In genomic region chr2:96536445-96537065, GRCh38 we compare ENCODE assay signal across 8 cellular contexts. TPM values are rescaled to one million over a fixed set of nuclear protein-coding genes. Genes with fewer than 3 reads are reported as not detected.
DNase-seq lines count a peak whose midpoint lies in the region; ATAC-seq and TF ChIP-seq lines count a peak whose summit lies in the region.

ARID5A (plus strand) TSS chr2:96536752; CDS start chr2:96536827, 75 bp downstream.

- POLR2A ChIA-PET in AG04450 (lab: Yijun Ruan, JAX) = no interaction called here

- intact Hi-C loops in mammary epithelial cell (cut with micrococcal nuclease) (loop anchor here (10.0 kb wide), 1 partner anchor 392 kb away; the partner anchor contains the start of gene DUSP2), spleen (cut with DNase I; ENCODE audit: low total_unique reads) (no loop called here)

- H3K4me3 ChIP-seq in AG04450 (ENCODE audit: low read depth, low read length) (peak within 1 kb of the TSS; percentile 74), WI38 (ENCODE audit: low read depth, low read length) (peak within 1 kb of the TSS; percentile 76), mammary epithelial cell (replicated peaks in 1 of 3; ENCODE audit: insufficient read depth in 1 of 3, low read depth in 2 of 3, low read length in 3 of 3) (peak within 1 kb of the TSS; percentile 56 to 74 (median 66)), spleen (peak within 1 kb of the TSS; percentile 79 to 95 (median 86))

- peak; percentile 53 for DNase-seq in AG04450 (ENCODE audit: low read depth, low spot score)
- peak; percentile 90 for DNase-seq in NCI-H2196 (lab: John Stamatoyannopoulos, UW; ENCODE audit: unreplicated experiment)
- peak; percentile 84 for DNase-seq in mammary epithelial cell
- DNase-seq in inferior parietal cortex (ENCODE audit: extremely low spot score) = peak; percentile 88
- peak; percentile 99 for DNase-seq in spleen

- H3K4me1 ChIP-seq in mammary epithelial cell (ENCODE audit: insufficient read depth, low read length) = peaks cover 74% of the 10 kb centered on the region
- H3K4me1 ChIP-seq in spleen = peaks cover 33 to 93% (median 72%) of the 10 kb centered on the region in 6 donors

- BruUV-seq in mammary epithelial cell (replicated peaks; lab: Mats Ljungman, UMichigan) = no TSS peak

- H3K27me3 ChIP-seq in AG04450 (ENCODE audit: control insufficient read depth, insufficient read depth, low read length) (no peaks in the 10 kb centered on the region), mammary epithelial cell (ENCODE audit: insufficient read depth, low read length) (no peaks in the 10 kb centered on the region), spleen (replicated peaks in 1 of 7) (no peaks in the 10 kb centered on the region)

- H3K27ac ChIP-seq in AG04450 (ENCODE audit: low read depth, low read length) (peak within 1 kb of the TSS; percentile 39), mammary epithelial cell (ENCODE audit: insufficient read depth, low read depth, low read length) (peak within 1 kb of the TSS; percentile 48), spleen (peak within 1 kb of the TSS; percentile 95 to 100 (median 99))

- dilution Hi-C loops in mammary epithelial cell (cut with HindIII; ENCODE audit: low sequenced_read_pairs) = no loop called here

- peak; percentile 31 for ATAC-seq in GM18870 (IDR thresholded peaks at IDR 0.05; ENCODE audit: unreplicated experiment)
- ATAC-seq in HG03135 (IDR thresholded peaks at IDR 0.05; ENCODE audit: unreplicated experiment) = peak; percentile 49

- H3K4me2 ChIP-seq in mammary epithelial cell (ENCODE audit: insufficient read depth, low read depth, low read length) = peak within 1 kb of the TSS; percentile 95

- H2AFZ ChIP-seq in mammary epithelial cell (ENCODE audit: low read depth, low read length) = peak within 1 kb of the TSS; percentile 77

- WGBS in mammary epithelial cell (ENCODE audit: low coverage, missing lambda C conversion rate) = no CpG with 5 or more reads among the region's 69 CpGs
- 0 to 1% (median 1%) methylated on average over 49 to 69 of the region's 69 CpGs for WGBS in spleen, 5 donors

- no peaks in the 10 kb centered on the region for H4K20me1 ChIP-seq in mammary epithelial cell (ENCODE audit: insufficient read depth, low read length)

- CTCF ChIA-PET in AG04450 (lab: Charles Lee) = interaction anchor here (1.0 to 6.9 kb wide), 2 partner anchors 18 to 221 kb away, joined by 3 to 46 read pairs; no protein-coding TSS in a partner anchor
- CTCF ChIA-PET in mammary epithelial cell (lab: Charles Lee; ENCODE audit: low non-redundant PET) = no interaction called here

- TF ChIP-seq POLR2A in spleen (IDR thresholded peaks at IDR 0.05) = peak in 2 of 3 donors; percentile 83 to 94

- TF ChIP-seq CTCF in AG04450 (IDR thresholded peaks at IDR 0.05; ENCODE audit: low read depth, low read length) = peak; percentile 47
- TF ChIP-seq CTCF in WI38 (IDR thresholded peaks at IDR 0.05; ENCODE audit: low read depth, low read length) = peak; percentile 27; the same call in 1 of the 2 replicates
- TF ChIP-seq CTCF in mammary epithelial cell (conservative IDR thresholded peaks at IDR 0.05 in 1 of 2, IDR thresholded peaks at IDR 0.05 in 1 of 2; ENCODE audit: extremely low read depth in 1 of 2, insufficient read depth in 1 of 2, low read depth in 1 of 2, low read length in 2 of 2) = no peak
- TF ChIP-seq CTCF in spleen (IDR thresholded peaks at IDR 0.05 in 8 of 11, conservative IDR thresholded peaks at IDR 0.05 in 3 of 11) = peak; percentile 32 to 78 (median 59)

- H3K79me2 ChIP-seq in mammary epithelial cell (ENCODE audit: insufficient read depth, low read length) = peaks cover 18% of the 10 kb centered on the region

- no peaks in the 10 kb centered on the region; the same call in 1 of the 2 replicates for H3K9me3 ChIP-seq in AG04450 (ENCODE audit: control insufficient read depth, insufficient read depth, low read length)
- no peaks in the 10 kb centered on the region for H3K9me3 ChIP-seq in mammary epithelial cell (replicated peaks; ENCODE audit: insufficient read depth, low read length)
- H3K9me3 ChIP-seq in spleen = no peaks in the 10 kb centered on the region

- H3K36me3 ChIP-seq in mammary epithelial cell (ENCODE audit: insufficient read depth, low read length) (no peaks in the 10 kb centered on the region), spleen (peaks cover 0 to 17% (median 3%) of the 10 kb centered on the region in 6 donors)

- H3K9ac ChIP-seq in mammary epithelial cell (ENCODE audit: insufficient read depth, low read length) = peak within 1 kb of the TSS; percentile 50

- in situ Hi-C loops in mammary epithelial cell (cut with MboI; ENCODE audit: low sequenced_read_pairs in 2 of 2) = no loop called here

RNA-seq across cellular contexts. Expression of gene ARID5A, which starts in this region (rescaled TPM):
- polyA plus RNA-seq in AG04450 (2011; rRNA removed) = 3.1 and 5.0 TPM in 2 replicates
- polyA minus RNA-seq in AG04450 (2011; rRNA and poly(A)+ RNA removed) = 2.4 and 4.3 TPM in 2 replicates
- 1 to 10 TPM; 6.6 to 8.3 TPM for total RNA-seq in mammary epithelial cell
- 3.0 TPM for polyA plus RNA-seq in mammary epithelial cell
- 1.3 TPM for polyA minus RNA-seq in mammary epithelial cell
- total RNA-seq in spleen = 100 to 1,000 TPM in 1 of 7 donors, 10 to 100 TPM in 6; 41.2 to 121 (median 52.8) TPM
- 10 to 100 TPM; 30.8 to 37.2 (median 35.4) TPM for polyA plus RNA-seq in spleen

Comparison
In these comparisons a context has a peak if more than half of its experiments do, and no peak if none do; other contexts are left out.
1. Peak in every context shown above with its lines: DNase-seq, ATAC-seq, H3K4me3 ChIP-seq and H3K27ac ChIP-seq.
2. RNA of gene ARID5A (total RNA-seq): 41.2 to 121 TPM in spleen; 6.6 to 8.3 TPM in mammary epithelial cell; every median in the first group is over 4 times any median in the second.
3. H3K27ac ChIP-seq: peak in every context shown above with its lines; median percentile 99 in spleen; 48 in mammary epithelial cell; 39 in AG04450.
4. CTCF ChIP-seq: peak in AG04450 (single experiment), WI38 (single experiment) and spleen (11 of 11); none in mammary epithelial cell (0 of 2).